In genomic region chr14:103348154-103348553, GRCh38 we compare ENCODE assay signal across 21 cellular contexts.
"Had no signal": no experiment of that assay in that cellular context is flagged by ENCODE, and none has a peak within 500 bp of the region (broad histone marks: within the 10 kb centered on the region; RNA-seq: fewer than 3 reads in every experiment).

No MANE protein-coding gene starts in this region.

- H3K9me3 ChIP-seq: adrenal gland, ascending aorta, breast epithelium, lower lobe of right lung had no signal

- H3K4me1 ChIP-seq: ascending aorta, breast epithelium, foreskin keratinocyte, lower lobe of right lung had no signal

- H3K4me3 Mint-ChIP-seq: activated CD4-positive, alpha-beta T cell treated with anti-CD3 and anti-CD28 coated beads, Interleukin-2, amount 10 ng/mL, durations not matched to agents 7 days and 5 days; activated CD8-positive, alpha-beta T cell treated with anti-CD3 and anti-CD28 coated beads, Interleukin-2, amount 10 ng/mL, durations not matched to agents 7 days and 5 days; central memory CD8-positive, alpha-beta T cell; naive B cell; neural crest cell; T-cell had no signal

- H3K27me3 Mint-ChIP-seq: activated CD4-positive, alpha-beta T cell treated with anti-CD3 and anti-CD28 coated beads, Interleukin-2, amount 10 ng/mL, durations not matched to agents 7 days and 5 days had no signal

- H3K4me3 ChIP-seq: adrenal gland, ascending aorta, breast epithelium, coronary artery, lower lobe of right lung had no signal

- H3K36me3 ChIP-seq: breast epithelium had no signal

- H3K27ac Mint-ChIP-seq: activated CD4-positive, alpha-beta T cell treated with anti-CD3 and anti-CD28 coated beads, Interleukin-2, amount 10 ng/mL, durations not matched to agents 7 days and 5 days; activated CD8-positive, alpha-beta T cell treated with anti-CD3 and anti-CD28 coated beads, Interleukin-2, amount 10 ng/mL, durations not matched to agents 7 days and 5 days; T-cell had no signal

- H3K9me3 Mint-ChIP-seq: activated CD4-positive, alpha-beta T cell treated with anti-CD3 and anti-CD28 coated beads, Interleukin-2, amount 10 ng/mL, durations not matched to agents 7 days and 5 days; activated naive CD4-positive, alpha-beta T cell treated with anti-CD3 and anti-CD28 coated beads, Interleukin-2, amount 50 U/mL, for 72 hours; central memory CD8-positive, alpha-beta T cell; naive B cell; T-cell had no signal

- ATAC-seq: activated CD8-positive, alpha-beta T cell treated with anti-CD3 and anti-CD28 coated beads, Interleukin-2, amount 10 ng/mL, durations not matched to agents 7 days and 5 days; foreskin keratinocyte; lower lobe of right lung; stimulated activated naive CD8-positive, alpha-beta T cell treated with anti-CD3 and anti-CD28 coated beads, Interleukin-15, Interleukin-2, amounts not matched to agents 100 U/mL and 50 U/mL, for 24 hours had no signal

- H3K27me3 ChIP-seq: adrenal gland, ascending aorta, breast epithelium, foreskin keratinocyte had no signal

- DNase-seq: activated CD4-positive, alpha-beta T cell treated with anti-CD3 and anti-CD28 coated beads, Interleukin-2, amount 10 ng/mL, durations not matched to agents 7 days and 5 days; activated CD4-positive, CD25-positive, alpha-beta regulatory T cell treated with anti-CD3 and anti-CD28 coated beads, Interleukin-2, amount 50 U/mL, for 72 hours; activated CD8-positive, alpha-beta T cell treated with anti-CD3 and anti-CD28 coated beads, Interleukin-2, amount 10 ng/mL, durations not matched to agents 7 days and 5 days; foreskin keratinocyte; kidney; lower lobe of right lung; naive B cell; posterior cingulate gyrus; stimulated activated CD4-positive, alpha-beta T cell treated with anti-CD3 and anti-CD28 coated beads, Interleukin-4, amount 100 ng/mL, for 24 hours; stimulated activated naive CD8-positive, alpha-beta T cell treated with anti-CD3 and anti-CD28 coated beads, Interleukin-15, Interleukin-2, amounts not matched to agents 100 U/mL and 50 U/mL, for 24 hours; T-cell; WERI-Rb-1 had no signal

- FAIRE-seq: kidney, TTC549 had no signal

- H3K27ac ChIP-seq: ascending aorta, breast epithelium, coronary artery, epithelial cell of prostate, foreskin keratinocyte, lower lobe of right lung, WERI-Rb-1 had no signal

- H3K4me1 Mint-ChIP-seq: activated CD4-positive, alpha-beta T cell treated with anti-CD3 and anti-CD28 coated beads, Interleukin-2, amount 10 ng/mL, durations not matched to agents 7 days and 5 days had no signal
